Comparison of ENCODE assay signal across 8 cellular contexts in the genomic region with DNA sequence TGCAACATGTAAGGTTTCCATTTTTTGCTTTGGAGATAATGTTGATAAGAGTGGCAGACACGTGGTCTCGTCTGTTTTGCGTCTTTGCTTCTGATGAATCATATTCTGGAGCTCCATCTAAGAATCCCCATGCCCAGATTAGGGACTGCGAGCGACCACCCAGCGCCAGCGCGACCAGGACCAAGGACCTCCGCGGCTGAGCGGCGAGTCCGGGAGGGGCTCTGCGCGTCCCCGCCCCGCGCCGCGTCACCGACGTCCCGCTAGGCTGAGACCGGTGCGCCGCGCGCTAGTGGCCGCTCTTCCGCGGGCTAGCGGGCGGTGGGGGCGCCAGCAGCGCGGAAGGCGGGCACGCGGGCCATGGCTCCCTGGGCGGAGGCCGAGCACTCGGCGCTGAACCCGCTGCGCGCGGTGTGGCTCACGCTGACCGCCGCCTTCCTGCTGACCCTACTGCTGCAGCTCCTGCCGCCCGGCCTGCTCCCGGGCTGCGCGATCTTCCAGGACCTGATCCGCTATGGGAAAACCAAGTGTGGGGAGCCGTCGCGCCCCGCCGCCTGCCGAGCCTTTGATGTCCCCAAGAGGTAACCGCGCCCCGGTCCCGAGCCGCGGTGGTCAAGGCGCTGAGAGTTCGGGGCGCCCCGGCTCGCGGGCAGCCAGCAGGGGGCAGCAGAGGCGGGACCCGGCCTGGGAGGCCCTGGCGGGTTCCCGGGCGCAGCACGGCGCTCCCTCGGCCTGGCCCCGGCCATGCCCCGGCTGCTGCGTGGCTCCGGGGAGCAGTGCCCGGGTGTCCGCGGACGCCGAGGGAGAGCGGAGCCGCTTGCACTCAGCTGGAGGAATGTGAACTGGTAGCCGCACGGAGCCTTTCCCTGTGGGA. TPM values are rescaled to one million over a fixed set of nuclear protein-coding genes. Genes with fewer than 3 reads are reported as not detected.
A peak's percentile ranks its signal among the peaks of the same experiment; 100 is the strongest.
DNase-seq lines count a peak whose midpoint lies in the region; ATAC-seq, FAIRE-seq and TF ChIP-seq lines count a peak whose summit lies in the region.

A gene (plus strand): TSS at position 263 of the 871 bp plus-strand sequence. CDS start 95 bp downstream, at position 358.

- H3K27me3 ChIP-seq in NT2/D1 (ENCODE audit: insufficient read depth, insufficient read length) (no peaks in the 10 kb centered on the region), endothelial cell of umbilical vein (ENCODE audit: control insufficient read depth in 2 of 2, insufficient read depth in 2 of 2, low read length in 2 of 2) (no peaks in the 10 kb centered on the region)

- no peaks in the 10 kb centered on the region for H4K20me1 ChIP-seq in endothelial cell of umbilical vein (replicated peaks; ENCODE audit: control insufficient read depth, extremely low read depth, insufficient read depth, low read length)

- POLR2A ChIA-PET in endothelial cell of umbilical vein (lab: Charles Lee): interaction anchor here (0.5 to 1.0 kb wide), 3 partner anchors 52 to 221 kb away, joined by 3 to 13 read pairs (median 4); a partner anchor contains a TSS

- H3K9ac ChIP-seq in NT2/D1 (ENCODE audit: insufficient read length, low read depth): peak within 1 kb of the TSS; percentile 86
- H3K9ac ChIP-seq in endothelial cell of umbilical vein (replicated peaks; ENCODE audit: extremely low read depth, insufficient read depth, low read length): peak within 1 kb of the TSS; percentile 79

- H3K27ac ChIP-seq in endothelial cell of umbilical vein (ENCODE audit: insufficient read depth, low read depth, low read length): peak within 1 kb of the TSS; percentile 69

- FAIRE-seq in endothelial cell of umbilical vein (lab: Jason Lieb, UNC): peak; percentile 56

- H3K4me1 ChIP-seq in NT2/D1 (ENCODE audit: insufficient read depth, insufficient read length) (no peaks in the 10 kb centered on the region), endothelial cell of umbilical vein (ENCODE audit: control insufficient read depth, extremely low read depth, insufficient read depth, low read length) (peaks cover 11% of the 10 kb centered on the region)

- CTCF ChIA-PET in endothelial cell of umbilical vein (lab: Charles Lee): interaction anchor here (0.5 to 5.2 kb wide), 49 partner anchors 9 to 521 kb away, joined by 3 to 35 read pairs (median 5); a partner anchor contains a TSS

- DNase-seq in D341Med (ENCODE audit: low spot score): peak; percentile 94
- peak; percentile 66 for DNase-seq in HPDE6-E6E7 (ENCODE audit: extremely low spot score)
- DNase-seq in NT2/D1 (ENCODE audit: low read depth, low spot score): peak; percentile 43
- peak; percentile 44 for DNase-seq in activated CD8-positive, alpha-beta memory T cell treated with anti-CD3 and anti-CD28 coated beads, Interleukin-2, amount 50 U/mL, for 24 hours (ENCODE audit: extremely low read depth)
- DNase-seq in endothelial cell of umbilical vein (ENCODE audit: low read depth, low spot score): peak; percentile 85
- DNase-seq in middle frontal gyrus (ENCODE audit: extremely low spot score, low spot score): peak; percentile 79
- peak; percentile 50 to 55 for DNase-seq in stimulated activated CD8-positive, alpha-beta memory T cell treated with anti-CD3 and anti-CD28 coated beads, Interleukin-4, amount 100 ng/mL, for 1 hour (ENCODE audit: low read depth in 2 of 2, low spot score in 1 of 2)

- peak within 1 kb of the TSS; percentile 60 for H3K4me3 ChIP-seq in NT2/D1 (ENCODE audit: insufficient read length, low read depth)
- H3K4me3 ChIP-seq in endothelial cell of umbilical vein (replicated peaks in 1 of 3; ENCODE audit: insufficient read depth in 1 of 3, low read depth in 1 of 3, low read length in 3 of 3): peak within 1 kb of the TSS; percentile 51 to 75 (median 65)

- peak; percentile 88 for ATAC-seq in GM19468 (IDR thresholded peaks at IDR 0.05; ENCODE audit: extremely low read depth, unreplicated experiment)

- TF ChIP-seq CTCF in endothelial cell of umbilical vein (IDR thresholded peaks at IDR 0.05; ENCODE audit: extremely low read depth in 1 of 2, insufficient read depth in 1 of 2, low read depth in 1 of 2, low read length in 2 of 2): peak; percentile 84 to 92

- intact Hi-C loops in endothelial cell of umbilical vein (cut with micrococcal nuclease): loop anchor here (1.0 to 2.0 kb wide), 6 partner anchors 49 to 521 kb away; a partner anchor contains a TSS

- H3K79me2 ChIP-seq in endothelial cell of umbilical vein (ENCODE audit: control insufficient read depth, insufficient read depth, low read length): no peaks in the 10 kb centered on the region

- H3K9me3 ChIP-seq in NT2/D1 (ENCODE audit: insufficient read depth, low read length) (peaks cover 8% of the 10 kb centered on the region; the same call in 1 of the 2 replicates), endothelial cell of umbilical vein (replicated peaks; ENCODE audit: control insufficient read depth, insufficient read depth, low read length) (no peaks in the 10 kb centered on the region)

- peak; percentile 69 for TF ChIP-seq POLR2A in endothelial cell of umbilical vein (IDR thresholded peaks at IDR 0.05; ENCODE audit: low read depth, low read length)

- H3K4me2 ChIP-seq in endothelial cell of umbilical vein (ENCODE audit: insufficient read depth, low read length): peak within 1 kb of the TSS; percentile 77

- dilution Hi-C loops in endothelial cell of umbilical vein (cut with MboI; ENCODE audit: extremely low pct_ligation_motif_present, low sequenced_read_pairs): no loop called here

- H2AFZ ChIP-seq in endothelial cell of umbilical vein (ENCODE audit: low read depth, low read length): peak within 1 kb of the TSS; percentile 95

- H3K36me3 ChIP-seq in NT2/D1 (ENCODE audit: insufficient read depth, insufficient read length, low read length) (no peaks in the 10 kb centered on the region), endothelial cell of umbilical vein (ENCODE audit: control insufficient read depth in 2 of 2, extremely low read depth in 1 of 2, insufficient read depth in 2 of 2, low read length in 2 of 2) (no peaks in the 10 kb centered on the region)

- no TSS peak for BruUV-seq in endothelial cell of umbilical vein (replicated peaks; lab: Mats Ljungman, UMichigan)

- H3K9me1 ChIP-seq in endothelial cell of umbilical vein (replicated peaks; ENCODE audit: control insufficient read depth, extremely low read depth, insufficient read depth, low read length): no peaks in the 10 kb centered on the region

TF ChIP-seq in endothelial cell of umbilical vein, 7 proteins besides CTCF, POLR2A, EP300 and RAD21:
- TF ChIP-seq POLR2AphosphoS5 (IDR thresholded peaks at IDR 0.05; ENCODE audit: insufficient read depth, low read depth, low read length): peak; percentile 78
- TF ChIP-seq, protein P1, sequence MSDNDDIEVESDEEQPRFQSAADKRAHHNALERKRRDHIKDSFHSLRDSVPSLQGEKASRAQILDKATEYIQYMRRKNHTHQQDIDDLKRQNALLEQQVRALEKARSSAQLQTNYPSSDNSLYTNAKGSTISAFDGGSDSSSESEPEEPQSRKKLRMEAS (IDR thresholded peaks at IDR 0.05; ENCODE audit: insufficient read depth, insufficient read length): no peak
- TF ChIP-seq FOS (IDR thresholded peaks at IDR 0.05; ENCODE audit: borderline replicate concordance, insufficient read depth, low read length): peak; percentile 34
- TF ChIP-seq GATA2 (IDR thresholded peaks at IDR 0.05; ENCODE audit: insufficient read depth, insufficient read length, low read depth, low read length): peak; percentile 50

RNA-seq across cellular contexts. Expression of the gene that starts here (rescaled TPM):
- 24.3 and 30.4 TPM in 2 replicates for total RNA-seq in endothelial cell of umbilical vein
- polyA plus RNA-seq in endothelial cell of umbilical vein: 23.6 and 29.0 TPM in 2 replicates
- 19.4 and 22.3 TPM in 2 replicates for polyA plus RNA-seq in endothelial cell of umbilical vein (2011; cell fraction: cytosol; rRNA removed)
- 8.9 and 9.2 TPM in 2 replicates for polyA plus RNA-seq in endothelial cell of umbilical vein (2011; cell fraction: nucleus; rRNA removed)
- polyA plus RNA-seq in endothelial cell of umbilical vein (2012): 17.0 and 23.7 TPM in 2 replicates
- 36.5 and 44.5 TPM in 2 replicates for polyA minus RNA-seq in endothelial cell of umbilical vein
- 16.2 TPM for polyA minus RNA-seq in endothelial cell of umbilical vein (2011; cell fraction: cytosol; rRNA and poly(A)+ RNA removed)
- polyA minus RNA-seq in endothelial cell of umbilical vein (2011; cell fraction: nucleus; rRNA and poly(A)+ RNA removed): 4.1 and 4.4 TPM in 2 replicates

Comparison
In these comparisons a context has a peak if more than half of its experiments do, and no peak if none do; other contexts are left out.
1. Peak in every context shown above with its lines: DNase-seq, ATAC-seq, H3K4me3 ChIP-seq and H3K27ac ChIP-seq.
2. DNase-seq: peak in every context shown above with its lines; median percentile 94 in D341Med; 85 in endothelial cell of umbilical vein; 79 in middle frontal gyrus; 66 in HPDE6-E6E7; 52 in stimulated activated CD8-positive, alpha-beta memory T cell treated with anti-CD3 and anti-CD28 coated beads, Interleukin-4, amount 100 ng/mL, for 1 hour; 44 in activated CD8-positive, alpha-beta memory T cell treated with anti-CD3 and anti-CD28 coated beads, Interleukin-2, amount 50 U/mL, for 24 hours; 43 in NT2/D1.